33 cellular contexts compared by ENCODE assay signal in the genomic region with DNA sequence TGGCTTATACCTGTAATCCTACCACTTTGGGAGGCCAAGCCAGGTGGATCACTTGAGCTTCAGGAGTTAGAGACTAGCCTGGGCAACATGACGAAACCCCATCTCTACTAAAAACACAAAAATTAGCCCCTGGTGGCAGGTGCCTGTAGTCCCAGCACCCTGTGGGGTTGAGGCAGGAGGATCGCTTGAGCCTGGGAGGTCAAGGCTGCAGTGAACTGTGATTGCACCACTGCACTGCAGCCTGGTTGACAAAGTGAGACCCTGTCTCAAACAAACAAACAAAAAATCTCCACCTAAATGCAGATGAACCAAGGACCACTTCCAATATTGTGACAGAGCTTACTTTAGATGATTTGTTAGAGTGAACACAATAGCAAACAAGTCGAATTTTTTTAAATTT.
"Had no signal": no experiment of that assay in that cellular context is flagged by ENCODE, and none has a peak within 500 bp of the region (broad histone marks: within the 10 kb centered on the region; RNA-seq: fewer than 3 reads in every experiment).

No MANE protein-coding gene starts in this region.

- H3K27me3 ChIP-seq: ascending aorta, body of pancreas, MG63, Peyer's patch, SJCRH30 had no signal

- H3K27me3 Mint-ChIP-seq: activated CD8-positive, alpha-beta memory T cell treated with anti-CD3 and anti-CD28 coated beads, Interleukin-2, amount 10 ng/mL, durations not matched to agents 7 days and 5 days; activated naive CD8-positive, alpha-beta T cell treated with anti-CD3 and anti-CD28 coated beads, Interleukin-2, amount 50 U/mL, for 24 hours; activated T-cell treated with anti-CD3 and anti-CD28 coated beads, Interleukin-2, amount 50 U/mL, for 24 hours had no signal

- H3K9me3 ChIP-seq: ascending aorta, body of pancreas, MG63, Peyer's patch, SJCRH30, SK-N-SH had no signal

- H3K4me3 Mint-ChIP-seq: activated CD8-positive, alpha-beta memory T cell treated with anti-CD3 and anti-CD28 coated beads, Interleukin-2, amount 10 ng/mL, durations not matched to agents 7 days and 5 days; activated naive CD8-positive, alpha-beta T cell treated with anti-CD3 and anti-CD28 coated beads, Interleukin-2, amount 50 U/mL, for 24 hours; activated T-cell treated with anti-CD3 and anti-CD28 coated beads, Interleukin-2, amount 50 U/mL, for 24 hours; activated T-helper 1 cell treated with anti-CD3 and anti-CD28 coated beads, Interleukin-12 subunit alpha, Interleukin-12 subunit beta, Interleukin-2, Interleukin-4 antibody, amounts not matched to agents 30 ng/mL and 10 ng/mL and 1 ng/mL, durations not matched to agents 14 hours and 24 hours and 36 hours had no signal

- H3K4me1 ChIP-seq: body of pancreas, Peyer's patch, SJCRH30 had no signal

- H3K27ac Mint-ChIP-seq: activated CD8-positive, alpha-beta memory T cell treated with anti-CD3 and anti-CD28 coated beads, Interleukin-2, amount 10 ng/mL, durations not matched to agents 7 days and 5 days; activated naive CD4-positive, alpha-beta T cell treated with anti-CD3 and anti-CD28 coated beads, Interleukin-2, amount 50 U/mL, for 72 hours; activated naive CD8-positive, alpha-beta T cell treated with anti-CD3 and anti-CD28 coated beads, Interleukin-2, amount 50 U/mL, for 24 hours; activated T-cell treated with anti-CD3 and anti-CD28 coated beads, Interleukin-2, amount 50 U/mL, for 24 hours; activated T-helper 1 cell treated with anti-CD3 and anti-CD28 coated beads, Interleukin-12 subunit alpha, Interleukin-12 subunit beta, Interleukin-2, Interleukin-4 antibody, amounts not matched to agents 30 ng/mL and 10 ng/mL and 1 ng/mL, durations not matched to agents 14 hours and 24 hours and 36 hours had no signal

- H3K4me2 ChIP-seq: SK-N-SH had no signal

- FAIRE-seq: bronchial epithelial cell had no signal

- H3K9me3 Mint-ChIP-seq: activated naive CD4-positive, alpha-beta T cell treated with anti-CD3 and anti-CD28 coated beads, Interleukin-2, amount 50 U/mL, for 72 hours; activated naive CD8-positive, alpha-beta T cell treated with anti-CD3 and anti-CD28 coated beads, Interleukin-2, amount 50 U/mL, for 24 hours; activated T-cell treated with anti-CD3 and anti-CD28 coated beads, Interleukin-2, amount 50 U/mL, for 24 hours; activated T-helper 1 cell treated with anti-CD3 and anti-CD28 coated beads, Interleukin-12 subunit alpha, Interleukin-12 subunit beta, Interleukin-2, Interleukin-4 antibody, amounts not matched to agents 30 ng/mL and 10 ng/mL and 1 ng/mL, durations not matched to agents 14 hours and 24 hours and 36 hours had no signal

- DNase-seq: activated CD4-positive, alpha-beta T cell treated with anti-CD3 and anti-CD28 coated beads for 4 hours; activated CD4-positive, alpha-beta T cell treated with anti-CD3 and anti-CD28 coated beads, Interleukin-2, amount 50 U/mL, for 4 hours; activated CD8-positive, alpha-beta memory T cell treated with anti-CD3 and anti-CD28 coated beads, Interleukin-2, amount 10 ng/mL, durations not matched to agents 7 days and 5 days; activated effector memory CD4-positive, alpha-beta T cell treated with anti-CD3 and anti-CD28 coated beads, Interleukin-2, amount 50 U/mL, for 16 hours; activated naive CD4-positive, alpha-beta T cell treated with Interleukin-2 at 50 U/mL for 16 hours; activated naive CD8-positive, alpha-beta T cell treated with anti-CD3 and anti-CD28 coated beads, Interleukin-2, amount 50 U/mL, for 24 hours; activated T-cell treated with anti-CD3 and anti-CD28 coated beads, Interleukin-2, amount 50 U/mL, for 24 hours; amniotic stem cell; body of pancreas; central memory CD4-positive, alpha-beta T cell; MG63; MV-4-11; NCI-H1092 treated with DMSO at 0.1 percent for 48 hours; NCI-H1417 treated with DMSO at 0.1 percent for 48 hours; NCI-H1694; NCI-H2029; NCI-H2107; NCI-H2171 treated with DMSO at 0.1 percent for 48 hours; NCI-H226; NCI-H526 treated with DMSO at 0.1 percent for 48 hours; NCI-H82; OCI-M1; Peyer's patch; Right ventricle myocardium superior; SJCRH30; SK-N-SH; T-helper 1 cell; WERI-Rb-1 had no signal

- H3K9ac ChIP-seq: SK-N-SH had no signal

- H3K4me3 ChIP-seq: ascending aorta, body of pancreas, MG63, Peyer's patch, SJCRH30 had no signal

- H3K27ac ChIP-seq: body of pancreas, Peyer's patch, SJCRH30, WERI-Rb-1 had no signal

- ATAC-seq: activated CD4-positive, CD25-positive, alpha-beta regulatory T cell treated with anti-CD3 and anti-CD28 coated beads, Interleukin-2, amount 50 U/mL, for 24 hours; activated CD8-positive, alpha-beta memory T cell treated with anti-CD3 and anti-CD28 coated beads, Interleukin-2, amount 10 ng/mL, durations not matched to agents 7 days and 5 days; activated naive CD4-positive, alpha-beta T cell treated with anti-CD3 and anti-CD28 coated beads, Interleukin-2, amount 50 U/mL, for 72 hours; activated naive CD8-positive, alpha-beta T cell treated with anti-CD3 and anti-CD28 coated beads, Interleukin-2, amount 50 U/mL, for 24 hours; body of pancreas had no signal
